ENCODE assay signal across 24 cellular contexts in the genomic region with DNA sequence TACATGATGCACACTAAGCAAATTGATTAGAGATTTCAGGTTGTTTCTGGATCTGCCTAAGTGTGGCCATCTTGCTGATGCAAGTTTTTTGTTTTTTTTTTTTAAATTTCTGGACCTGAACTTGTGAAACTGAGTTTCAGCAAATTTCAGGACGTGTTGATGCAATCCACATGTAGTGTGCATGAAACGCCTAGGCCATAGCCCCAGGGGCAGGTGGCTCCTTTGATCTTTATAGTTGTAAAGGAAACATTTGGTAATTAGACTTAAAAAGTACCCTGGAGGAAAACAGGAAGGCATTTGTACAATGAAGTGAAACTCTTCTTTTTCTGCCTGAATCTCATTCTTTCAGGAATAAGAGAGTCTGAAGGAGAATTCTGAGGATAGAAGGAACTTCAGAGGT.
DNase-seq lines count a peak whose midpoint lies in the region; ATAC-seq lines count a peak whose summit lies in the region.
"Had no signal": no experiment of that assay in that cellular context is flagged by ENCODE, and none has a peak within 500 bp of the region (broad histone marks: within the 10 kb centered on the region; RNA-seq: fewer than 3 reads in every experiment).

No MANE protein-coding gene starts in this region.

- no peak for ATAC-seq in HG03342 (IDR thresholded peaks at IDR 0.05; ENCODE audit: unreplicated experiment)
- ATAC-seq: HepG2, K562 had no signal

- DNase-seq in NCI-H748 (lab: John Stamatoyannopoulos, UW; ENCODE audit: unreplicated experiment), result peak; percentile 12
- DNase-seq in NCI-H748 treated with DMSO at 0.1 percent for 48 hours (lab: John Stamatoyannopoulos, UW), result no peak
- DNase-seq in M059J (ENCODE audit: low read depth), result peak; percentile 14
- DNase-seq in SW480 (ENCODE audit: low spot score), result peak; percentile 33
- DNase-seq in putamen (ENCODE audit: low spot score), result no peak
- DNase-seq in GM19240 (ENCODE audit: insufficient read length, low spot score), result no peak
- no peak for DNase-seq in NCI-H2029 treated with DMSO at 0.1 percent for 48 hours (lab: John Stamatoyannopoulos, UW)
- DNase-seq: 8988T; ACHN; BE2C; Calu3; CD8-positive, alpha-beta memory T cell; DMS79 treated with DMSO at 0.1 percent for 48 hours; NCI-H1105 treated with DMSO at 0.1 percent for 48 hours; NCI-H1694; NCI-H2081; NCI-H2171; NCI-H226; NCI-H510A treated with DMSO at 0.1 percent for 48 hours; NCI-H82; SHP77 had no signal

Comparison
In these comparisons a context has a peak if more than half of its experiments do, and no peak if none do; other contexts are left out.
1. DNase-seq: peak in NCI-H748 (single experiment), M059J (single experiment) and SW480 (single experiment); none in NCI-H748 treated with DMSO at 0.1 percent for 48 hours (single experiment), putamen (single experiment), GM19240 (single experiment) and NCI-H2029 treated with DMSO at 0.1 percent for 48 hours (single experiment).